Comparison of ENCODE assay signal across 6 cellular contexts in genomic region chr17:7221281-7222092, GRCh38. TPM values are rescaled to one million over a fixed set of nuclear protein-coding genes. Genes with fewer than 3 reads are reported as not detected.
A peak's percentile ranks its signal among the peaks of the same experiment; 100 is the strongest.
DNase-seq lines count a peak whose midpoint lies in the region; ATAC-seq and TF ChIP-seq lines count a peak whose summit lies in the region.

No MANE protein-coding gene starts in this region.

- no peak overlapping the region for H3K9ac ChIP-seq in fibroblast of lung (ENCODE audit: insufficient read depth, low read length)

- no peak for TF ChIP-seq POLR2A in suprapubic skin (IDR thresholded peaks at IDR 0.05)

- H3K27ac ChIP-seq in fibroblast of lung (ENCODE audit: insufficient read depth, low read length) (peak overlapping the region; percentile 86), suprapubic skin (peak overlapping the region; percentile 96)

- no peak for DNase-seq in activated CD8-positive, alpha-beta memory T cell treated with anti-CD3 and anti-CD28 coated beads, Interleukin-2, amount 10 ng/mL, durations not matched to agents 7 days and 5 days
- no peak for DNase-seq in activated CD8-positive, alpha-beta memory T cell treated with anti-CD3 and anti-CD28 coated beads, Interleukin-2, amount 50 U/mL, for 4 hours
- DNase-seq in fibroblast of lung (ENCODE audit: low read depth in 2 of 2) (no peak), suprapubic skin (ENCODE audit: low spot score in 2 of 2) (peak in 1 of 2 donors; percentile 58), NCI-H82 (lab: John Stamatoyannopoulos, UW) (no peak), NCI-H187 treated with DMSO at 0.1 percent for 48 hours (lab: John Stamatoyannopoulos, UW) (no peak)

- H3K27me3 ChIP-seq in fibroblast of lung (ENCODE audit: control insufficient read depth, insufficient read depth, low read length) (no peaks in the 10 kb centered on the region), suprapubic skin (no peaks in the 10 kb centered on the region)

- H3K27me3 Mint-ChIP-seq in activated CD8-positive, alpha-beta memory T cell treated with anti-CD3 and anti-CD28 coated beads, Interleukin-2, amount 10 ng/mL, durations not matched to agents 7 days and 5 days = no peaks in the 10 kb centered on the region

- no peaks in the 10 kb centered on the region for H4K20me1 ChIP-seq in fibroblast of lung (ENCODE audit: control insufficient read depth, extremely low read depth, insufficient read depth, low read length)

- no peaks in the 10 kb centered on the region for H3K9me3 ChIP-seq in fibroblast of lung (ENCODE audit: control insufficient read depth, insufficient read depth, low read depth, low read length)
- no peaks in the 10 kb centered on the region for H3K9me3 ChIP-seq in suprapubic skin

- no peak for TF ChIP-seq EP300 in suprapubic skin (IDR thresholded peaks at IDR 0.05)

- TF ChIP-seq CTCF in fibroblast of lung (conservative IDR thresholded peaks at IDR 0.05 in 1 of 2, IDR thresholded peaks at IDR 0.05 in 1 of 2; ENCODE audit: low read depth in 1 of 2, low read length in 2 of 2) (no peak), suprapubic skin (IDR thresholded peaks at IDR 0.05) (no peak)

- H3K9me3 Mint-ChIP-seq in activated CD8-positive, alpha-beta memory T cell treated with anti-CD3 and anti-CD28 coated beads, Interleukin-2, amount 10 ng/mL, durations not matched to agents 7 days and 5 days (ENCODE audit: low read depth) = no peaks in the 10 kb centered on the region

- peak overlapping the region; percentile 80 for H3K4me2 ChIP-seq in fibroblast of lung (ENCODE audit: extremely low read depth, insufficient read depth, low read length)

- peak overlapping the region; percentile 91 for H3K27ac Mint-ChIP-seq in activated CD8-positive, alpha-beta memory T cell treated with anti-CD3 and anti-CD28 coated beads, Interleukin-2, amount 10 ng/mL, durations not matched to agents 7 days and 5 days

- H3K4me3 ChIP-seq in fibroblast of lung (replicated peaks in 1 of 4; ENCODE audit: control extremely low read depth in 1 of 4, insufficient read depth in 1 of 4, low read depth in 3 of 4, low read length in 4 of 4) (peak overlapping the region in 2 of 4 experiments; percentile 79 to 90), suprapubic skin (no peak overlapping the region)

- peaks cover 26% of the 10 kb centered on the region for H3K36me3 ChIP-seq in fibroblast of lung (ENCODE audit: control insufficient read depth, insufficient read depth, low read length)
- H3K36me3 ChIP-seq in suprapubic skin = peaks cover 45% of the 10 kb centered on the region

- peaks cover 10% of the 10 kb centered on the region for H3K36me3 Mint-ChIP-seq in activated CD8-positive, alpha-beta memory T cell treated with anti-CD3 and anti-CD28 coated beads, Interleukin-2, amount 10 ng/mL, durations not matched to agents 7 days and 5 days

- WGBS in suprapubic skin = 60% methylated on average over 10 of the region's 10 CpGs

- peaks cover 31% of the 10 kb centered on the region for H3K4me1 Mint-ChIP-seq in activated CD8-positive, alpha-beta memory T cell treated with anti-CD3 and anti-CD28 coated beads, Interleukin-2, amount 10 ng/mL, durations not matched to agents 7 days and 5 days

- H3K4me3 Mint-ChIP-seq in activated CD8-positive, alpha-beta memory T cell treated with anti-CD3 and anti-CD28 coated beads, Interleukin-2, amount 10 ng/mL, durations not matched to agents 7 days and 5 days = peak overlapping the region; percentile 91

- ATAC-seq in activated CD8-positive, alpha-beta memory T cell treated with anti-CD3 and anti-CD28 coated beads, Interleukin-2, amount 10 ng/mL, durations not matched to agents 7 days and 5 days = no peak

- CTCF ChIA-PET in activated CD8-positive, alpha-beta memory T cell treated with anti-CD3 and anti-CD28 coated beads, Interleukin-2, amount 10 ng/mL, durations not matched to agents 7 days and 5 days (lab: Charles Lee) = interaction anchor here (0.8 to 4.1 kb wide), 20 partner anchors 11 to 339 kb away, joined by 3 to 42 read pairs (median 5); partner anchors contain the start of genes ACAP1, CLDN7, CTDNEP1 and ELP5

- H3K4me1 ChIP-seq in fibroblast of lung (ENCODE audit: control insufficient read depth, extremely low read depth, insufficient read depth, low read length) (peaks cover 11% of the 10 kb centered on the region), suprapubic skin (peaks cover 59% of the 10 kb centered on the region)

- H3K79me2 ChIP-seq in fibroblast of lung (ENCODE audit: control insufficient read depth, insufficient read depth, low read length) = peaks cover 22% of the 10 kb centered on the region

- H2AFZ ChIP-seq in fibroblast of lung (ENCODE audit: low read length) = no peak overlapping the region

RNA-seq across cellular contexts. Expression of gene ACADVL, which starts 1.7 kb away (rescaled TPM):
- total RNA-seq in activated CD8-positive, alpha-beta memory T cell treated with anti-CD3 and anti-CD28 coated beads, Interleukin-2, amount 10 ng/mL, durations not matched to agents 7 days and 5 days = 100 to 1,000 TPM; 411 to 423 TPM
- 185 and 313 TPM in 2 replicates for total RNA-seq in fibroblast of lung
- polyA plus RNA-seq in fibroblast of lung = 129 and 143 TPM in 2 replicates
- polyA plus RNA-seq in fibroblast of lung (2012) = 193 and 213 TPM in 2 replicates
- polyA minus RNA-seq in fibroblast of lung (ENCODE audit: low replicate concordance) = 320 and 330 TPM in 2 replicates
- 1,000 to 10,000 TPM in 1 of 4 donors, 100 to 1,000 TPM in 3; 565 to 1,687 (median 703) TPM for total RNA-seq in suprapubic skin

RNA-seq across cellular contexts. Expression of gene DLG4, which starts 1.9 kb away (rescaled TPM):
- total RNA-seq in activated CD8-positive, alpha-beta memory T cell treated with anti-CD3 and anti-CD28 coated beads, Interleukin-2, amount 10 ng/mL, durations not matched to agents 7 days and 5 days = 1 to 10 TPM; 4.9 to 5.3 TPM
- total RNA-seq in fibroblast of lung (12.6 and 22.0 TPM in 2 replicates), suprapubic skin (10 to 100 TPM in 1 of 4 donors, 1 to 10 TPM in 3; 2.9 to 12.7 (median 3.2) TPM)
- 11.3 and 14.2 TPM in 2 replicates for polyA plus RNA-seq in fibroblast of lung
- polyA plus RNA-seq in fibroblast of lung (2012) = 12.9 and 16.0 TPM in 2 replicates
- polyA minus RNA-seq in fibroblast of lung (ENCODE audit: low replicate concordance) = 25.9 and 29.9 TPM in 2 replicates

RNA-seq across cellular contexts. Expression of gene DVL2, which starts 12.8 kb away (rescaled TPM):
- total RNA-seq in activated CD8-positive, alpha-beta memory T cell treated with anti-CD3 and anti-CD28 coated beads, Interleukin-2, amount 10 ng/mL, durations not matched to agents 7 days and 5 days = 10 to 100 TPM; 52.7 to 62.0 TPM
- total RNA-seq in fibroblast of lung (91.8 and 95.8 TPM in 2 replicates), suprapubic skin (10 to 100 TPM; 53.2 to 78.1 (median 55.5) TPM)
- 8.1 and 8.6 TPM in 2 replicates for polyA plus RNA-seq in fibroblast of lung
- 34.1 and 36.8 TPM in 2 replicates for polyA plus RNA-seq in fibroblast of lung (2012)
- polyA minus RNA-seq in fibroblast of lung (ENCODE audit: low replicate concordance) = 70.9 and 73.8 TPM in 2 replicates

RNA-seq across cellular contexts. Expression of gene PHF23, which starts 17.8 kb away (rescaled TPM):
- 10 to 100 TPM; 42.1 to 53.2 TPM for total RNA-seq in activated CD8-positive, alpha-beta memory T cell treated with anti-CD3 and anti-CD28 coated beads, Interleukin-2, amount 10 ng/mL, durations not matched to agents 7 days and 5 days
- total RNA-seq in fibroblast of lung = 41.6 and 45.4 TPM in 2 replicates
- 46.6 and 48.7 TPM in 2 replicates for polyA plus RNA-seq in fibroblast of lung
- polyA plus RNA-seq in fibroblast of lung (2012) = 47.2 and 48.1 TPM in 2 replicates
- polyA minus RNA-seq in fibroblast of lung (ENCODE audit: low replicate concordance) = 52.1 and 77.2 TPM in 2 replicates
- 10 to 100 TPM; 19.0 to 35.0 (median 29.1) TPM for total RNA-seq in suprapubic skin

RNA-seq across cellular contexts. Expression of gene GABARAP, which starts 20.8 kb away (rescaled TPM):
- total RNA-seq in activated CD8-positive, alpha-beta memory T cell treated with anti-CD3 and anti-CD28 coated beads, Interleukin-2, amount 10 ng/mL, durations not matched to agents 7 days and 5 days = 100 to 1,000 TPM; 207 to 231 TPM
- total RNA-seq in fibroblast of lung (173 and 224 TPM in 2 replicates), suprapubic skin (100 to 1,000 TPM; 446 to 840 (median 533) TPM)
- polyA plus RNA-seq in fibroblast of lung = 978 and 1,154 TPM in 2 replicates
- polyA plus RNA-seq in fibroblast of lung (2012) = 670 and 826 TPM in 2 replicates
- polyA minus RNA-seq in fibroblast of lung (ENCODE audit: low replicate concordance) = 530 and 737 TPM in 2 replicates
